ENCODE assay signal across 8 cellular contexts in genomic region chr3:100333970-100334339, GRCh38. TPM values are rescaled to one million over a fixed set of nuclear protein-coding genes. Genes with fewer than 3 reads are reported as not detected.
DNase-seq lines count a peak whose midpoint lies in the region; ATAC-seq and TF ChIP-seq lines count a peak whose summit lies in the region.

No MANE protein-coding gene starts in this region.

- H3K79me2 ChIP-seq in GM23338 (replicated peaks; ENCODE audit: insufficient read depth), result no peaks in the 10 kb centered on the region

- CTCF ChIA-PET in activated CD4-positive, alpha-beta memory T cell treated with anti-CD3 and anti-CD28 coated beads for 36 hours (lab: Charles Lee), result interaction anchor here (1.5 kb wide), 1 partner anchor 41 kb away, joined by 3 read pairs; no protein-coding TSS in a partner anchor

- H3K27ac ChIP-seq in GM23338 (ENCODE audit: low read depth) (peak overlapping the region; percentile 91; the same call in 1 of the 2 replicates), right cardiac atrium (ENCODE audit: low read length) (peak overlapping the region; percentile 28)

- peak overlapping the region; percentile 76 for H3K4me3 Mint-ChIP-seq in GM23338
- H3K4me3 Mint-ChIP-seq in activated CD4-positive, alpha-beta memory T cell treated with anti-CD3 and anti-CD28 coated beads for 36 hours, result peak overlapping the region; percentile 78

- H3K9me3 Mint-ChIP-seq in GM23338, result no peaks in the 10 kb centered on the region
- H3K9me3 Mint-ChIP-seq in activated CD4-positive, alpha-beta memory T cell treated with anti-CD3 and anti-CD28 coated beads for 36 hours, result no peaks in the 10 kb centered on the region

- WGBS in right cardiac atrium, result 61% methylated on average over 9 of the region's 9 CpGs

- H3K4me1 Mint-ChIP-seq in GM23338, result peaks cover 13% of the 10 kb centered on the region
- H3K4me1 Mint-ChIP-seq in activated CD4-positive, alpha-beta memory T cell treated with anti-CD3 and anti-CD28 coated beads for 36 hours (ENCODE audit: low read depth), result peaks cover 21% of the 10 kb centered on the region

- peak overlapping the region; percentile 85 for H3K4me3 ChIP-seq in GM23338
- peak overlapping the region; percentile 84 for H3K4me3 ChIP-seq in right cardiac atrium (ENCODE audit: low read length)
- peak overlapping the region; percentile 77 for H3K4me3 ChIP-seq in skeletal muscle satellite cell (ENCODE audit: low read length)

- DNase-seq in GM23338 (ENCODE audit: low spot score) (no peak), right cardiac atrium (no peak)
- no peak for DNase-seq in activated CD4-positive, alpha-beta memory T cell treated with anti-CD3 and anti-CD28 coated beads for 36 hours

- POLR2A ChIA-PET in activated CD4-positive, alpha-beta memory T cell treated with anti-CD3 and anti-CD28 coated beads for 36 hours (lab: Charles Lee), result interaction anchor here (0.7 to 2.2 kb wide), 5 partner anchors 22 to 460 kb away, joined by 3 to 14 read pairs (median 4); partner anchors contain the start of genes LNP1 and TOMM70

- H2AFZ ChIP-seq in GM23338, result peak overlapping the region; percentile 100

- H3K4me1 ChIP-seq in GM23338 (ENCODE audit: insufficient read depth) (peaks cover 5% of the 10 kb centered on the region; the same call in 1 of the 2 replicates), right cardiac atrium (ENCODE audit: control insufficient read depth, insufficient read depth, low read length) (peaks cover 4% of the 10 kb centered on the region), skeletal muscle satellite cell (ENCODE audit: control insufficient read depth, insufficient read depth, low read length) (peaks cover 14% of the 10 kb centered on the region)

- TF ChIP-seq CTCF in GM23338 (conservative IDR thresholded peaks at IDR 0.05; ENCODE audit: low read depth in 2 of 2), result no peak

- H3K27me3 Mint-ChIP-seq in GM23338 (ENCODE audit: insufficient read depth, low read depth, poor library complexity), result peaks cover 4% of the 10 kb centered on the region
- no peaks in the 10 kb centered on the region for H3K27me3 Mint-ChIP-seq in activated CD4-positive, alpha-beta memory T cell treated with anti-CD3 and anti-CD28 coated beads for 36 hours

- ATAC-seq in GM23338, result no peak
- peak in 1 of 2 donors; percentile 3 for ATAC-seq in right cardiac atrium
- ATAC-seq in HG02588 (IDR thresholded peaks at IDR 0.05; ENCODE audit: unreplicated experiment), result no peak
- ATAC-seq in GM21515 (IDR thresholded peaks at IDR 0.05; ENCODE audit: unreplicated experiment), result no peak
- no peak for ATAC-seq in HG02623 (IDR thresholded peaks at IDR 0.05; ENCODE audit: unreplicated experiment)
- no peak for ATAC-seq in HG03159 (IDR thresholded peaks at IDR 0.05; ENCODE audit: unreplicated experiment)

- H3K4me2 ChIP-seq in GM23338, result peak overlapping the region; percentile 99
- H3K4me2 ChIP-seq in skeletal muscle satellite cell (ENCODE audit: low read length), result peak overlapping the region; percentile 84

- H3K36me3 ChIP-seq in GM23338 (ENCODE audit: insufficient read depth), result no peaks in the 10 kb centered on the region
- no peaks in the 10 kb centered on the region for H3K36me3 ChIP-seq in skeletal muscle satellite cell (ENCODE audit: insufficient read depth, low read length)

- no peaks in the 10 kb centered on the region for H4K20me1 ChIP-seq in GM23338 (replicated peaks; ENCODE audit: insufficient read depth)

- no peaks in the 10 kb centered on the region for H3K9me3 ChIP-seq in right cardiac atrium (ENCODE audit: control insufficient read depth, low read length)
- no peaks in the 10 kb centered on the region for H3K9me3 ChIP-seq in skeletal muscle satellite cell (replicated peaks; ENCODE audit: low read length)

- intact Hi-C loops in activated CD4-positive, alpha-beta memory T cell treated with anti-CD3 and anti-CD28 coated beads for 36 hours (cut with micrococcal nuclease), result loop anchor here (1.0 to 10.0 kb wide), 6 partner anchors 17 to 1231 kb away; partner anchors contain the start of genes LNP1, TBC1D23, TFG and TMEM45A
- intact Hi-C loops in right cardiac atrium (cut with DNase I), result loop anchor here in 1 of 4 donors (10.0 kb wide), 1 partner anchor 251 kb away; no protein-coding TSS in a partner anchor

- H3F3A ChIP-seq in GM23338 (replicated peaks; ENCODE audit: low read depth), result 0 out of 2 replicates have a peak, but pooled peaks cover 2% of the 10 kb centered on the region

- H3K27ac Mint-ChIP-seq in GM23338, result peak overlapping the region; percentile 46
- peak overlapping the region; percentile 35 for H3K27ac Mint-ChIP-seq in activated CD4-positive, alpha-beta memory T cell treated with anti-CD3 and anti-CD28 coated beads for 36 hours

- no peaks in the 10 kb centered on the region; the same call in 2 of the 3 replicates for H3K36me3 Mint-ChIP-seq in GM23338 (ENCODE audit: low read depth)
- peaks cover 2% of the 10 kb centered on the region for H3K36me3 Mint-ChIP-seq in activated CD4-positive, alpha-beta memory T cell treated with anti-CD3 and anti-CD28 coated beads for 36 hours

- H3K9me2 ChIP-seq in GM23338 (ENCODE audit: insufficient read depth), result no peaks in the 10 kb centered on the region

- peak overlapping the region; percentile 85 for H3K9ac ChIP-seq in skeletal muscle satellite cell (ENCODE audit: low read depth, low read length)

- H3K27me3 ChIP-seq in GM23338 (ENCODE audit: insufficient read depth), result peaks cover 9% of the 10 kb centered on the region
- no peaks in the 10 kb centered on the region for H3K27me3 ChIP-seq in right cardiac atrium (ENCODE audit: control insufficient read depth, insufficient read depth)
- no peaks in the 10 kb centered on the region for H3K27me3 ChIP-seq in skeletal muscle satellite cell (ENCODE audit: control insufficient read depth, insufficient read depth, low read length)

TF ChIP-seq in GM23338, 12 proteins besides CTCF, POLR2A, EP300 and RAD21 (continues in another document):
- TF ChIP-seq ZNF114 (CRISPR knock-in tag; IDR thresholded peaks at IDR 0.05), result no peak
- TF ChIP-seq, protein P1, sequence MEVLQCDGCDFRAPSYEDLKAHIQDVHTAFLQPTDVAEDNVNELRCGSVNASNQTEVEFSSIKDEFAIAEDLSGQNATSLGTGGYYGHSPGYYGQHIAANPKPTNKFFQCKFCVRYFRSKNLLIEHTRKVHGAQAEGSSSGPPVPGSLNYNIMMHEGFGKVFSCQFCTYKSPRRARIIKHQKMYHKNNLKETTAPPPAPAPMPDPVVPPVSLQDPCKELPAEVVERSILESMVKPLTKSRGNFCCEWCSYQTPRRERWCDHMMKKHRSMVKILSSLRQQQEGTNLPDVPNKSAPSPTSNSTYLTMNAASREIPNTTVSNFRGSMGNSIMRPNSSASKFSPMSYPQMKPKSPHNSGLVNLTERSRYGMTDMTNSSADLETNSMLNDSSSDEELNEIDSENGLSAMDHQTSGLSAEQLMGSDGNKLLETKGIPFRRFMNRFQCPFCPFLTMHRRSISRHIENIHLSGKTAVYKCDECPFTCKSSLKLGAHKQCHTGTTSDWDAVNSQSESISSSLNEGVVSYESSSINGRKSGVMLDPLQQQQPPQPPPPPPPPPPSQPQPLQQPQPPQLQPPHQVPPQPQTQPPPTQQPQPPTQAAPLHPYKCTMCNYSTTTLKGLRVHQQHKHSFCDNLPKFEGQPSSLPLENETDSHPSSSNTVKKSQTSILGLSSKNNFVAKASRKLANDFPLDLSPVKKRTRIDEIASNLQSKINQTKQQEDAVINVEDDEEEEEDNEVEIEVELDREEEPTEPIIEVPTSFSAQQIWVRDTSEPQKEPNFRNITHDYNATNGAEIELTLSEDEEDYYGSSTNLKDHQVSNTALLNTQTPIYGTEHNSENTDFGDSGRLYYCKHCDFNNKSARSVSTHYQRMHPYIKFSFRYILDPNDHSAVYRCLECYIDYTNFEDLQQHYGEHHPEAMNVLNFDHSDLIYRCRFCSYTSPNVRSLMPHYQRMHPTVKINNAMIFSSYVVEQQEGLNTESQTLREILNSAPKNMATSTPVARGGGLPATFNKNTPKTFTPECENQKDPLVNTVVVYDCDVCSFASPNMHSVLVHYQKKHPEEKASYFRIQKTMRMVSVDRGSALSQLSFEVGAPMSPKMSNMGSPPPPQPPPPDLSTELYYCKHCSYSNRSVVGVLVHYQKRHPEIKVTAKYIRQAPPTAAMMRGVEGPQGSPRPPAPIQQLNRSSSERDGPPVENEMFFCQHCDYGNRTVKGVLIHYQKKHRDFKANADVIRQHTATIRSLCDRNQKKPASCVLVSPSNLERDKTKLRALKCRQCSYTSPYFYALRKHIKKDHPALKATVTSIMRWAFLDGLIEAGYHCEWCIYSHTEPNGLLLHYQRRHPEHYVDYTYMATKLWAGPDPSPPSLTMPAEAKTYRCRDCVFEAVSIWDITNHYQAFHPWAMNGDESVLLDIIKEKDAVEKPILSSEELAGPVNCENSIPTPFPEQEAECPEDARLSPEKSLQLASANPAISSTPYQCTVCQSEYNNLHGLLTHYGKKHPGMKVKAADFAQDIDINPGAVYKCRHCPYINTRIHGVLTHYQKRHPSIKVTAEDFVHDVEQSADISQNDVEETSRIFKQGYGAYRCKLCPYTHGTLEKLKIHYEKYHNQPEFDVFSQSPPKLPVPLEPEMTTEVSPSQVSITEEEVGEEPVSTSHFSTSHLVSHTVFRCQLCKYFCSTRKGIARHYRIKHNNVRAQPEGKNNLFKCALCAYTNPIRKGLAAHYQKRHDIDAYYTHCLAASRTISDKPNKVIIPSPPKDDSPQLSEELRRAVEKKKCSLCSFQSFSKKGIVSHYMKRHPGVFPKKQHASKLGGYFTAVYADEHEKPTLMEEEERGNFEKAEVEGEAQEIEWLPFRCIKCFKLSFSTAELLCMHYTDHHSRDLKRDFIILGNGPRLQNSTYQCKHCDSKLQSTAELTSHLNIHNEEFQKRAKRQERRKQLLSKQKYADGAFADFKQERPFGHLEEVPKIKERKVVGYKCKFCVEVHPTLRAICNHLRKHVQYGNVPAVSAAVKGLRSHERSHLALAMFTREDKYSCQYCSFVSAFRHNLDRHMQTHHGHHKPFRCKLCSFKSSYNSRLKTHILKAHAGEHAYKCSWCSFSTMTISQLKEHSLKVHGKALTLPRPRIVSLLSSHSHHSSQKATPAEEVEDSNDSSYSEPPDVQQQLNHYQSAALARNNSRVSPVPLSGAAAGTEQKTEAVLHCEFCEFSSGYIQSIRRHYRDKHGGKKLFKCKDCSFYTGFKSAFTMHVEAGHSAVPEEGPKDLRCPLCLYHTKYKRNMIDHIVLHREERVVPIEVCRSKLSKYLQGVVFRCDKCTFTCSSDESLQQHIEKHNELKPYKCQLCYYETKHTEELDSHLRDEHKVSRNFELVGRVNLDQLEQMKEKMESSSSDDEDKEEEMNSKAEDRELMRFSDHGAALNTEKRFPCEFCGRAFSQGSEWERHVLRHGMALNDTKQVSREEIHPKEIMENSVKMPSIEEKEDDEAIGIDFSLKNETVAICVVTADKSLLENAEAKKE (CRISPR knock-in tag; IDR thresholded peaks at IDR 0.05), result no peak

RNA-seq across cellular contexts. Expression of gene NIT2, which starts 0.6 kb away (rescaled TPM):
- total RNA-seq in GM23338 (2014; rRNA removed; shearing (Covaris generic)), result 18.2 and 19.2 TPM in 2 replicates
- 49.1 and 53.7 TPM in 2 replicates for polyA plus RNA-seq in GM23338 (2016; fragmentation: Nextera tagmentation; extraction: Ambion mirVana)
- 10 to 100 TPM; 65.3 to 65.7 TPM for total RNA-seq in activated CD4-positive, alpha-beta memory T cell treated with anti-CD3 and anti-CD28 coated beads for 36 hours
- total RNA-seq in right cardiac atrium, result 10 to 100 TPM; 32.1 to 44.3 (median 37.1) TPM
- 26.9 TPM for polyA plus RNA-seq in right cardiac atrium
- 26.1 and 28.8 TPM in 2 replicates for total RNA-seq in skeletal muscle satellite cell (2012; rRNA removed)
